In the genomic region with DNA sequence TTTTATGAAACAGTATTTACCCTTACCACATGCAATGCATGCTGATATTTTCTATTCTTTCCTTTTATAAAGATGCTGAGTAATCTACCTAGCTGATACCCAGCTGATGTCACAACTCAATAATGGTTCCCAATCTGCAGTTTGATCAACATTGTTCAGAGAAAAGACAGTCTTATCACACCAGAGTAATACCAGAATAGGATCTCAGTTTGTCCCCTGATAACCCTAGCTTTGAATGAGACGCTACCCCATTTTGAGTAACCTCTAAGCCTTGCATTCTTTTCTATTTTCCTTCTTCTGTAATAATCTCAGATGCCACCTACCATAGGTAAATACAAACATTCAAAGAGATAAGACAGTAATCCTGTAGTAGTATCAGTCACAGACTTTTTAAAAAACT, we compare ENCODE assay signal across 21 cellular contexts.
"Had no signal": no experiment of that assay in that cellular context is flagged by ENCODE, and none has a peak within 500 bp of the region (broad histone marks: within the 10 kb centered on the region; RNA-seq: fewer than 3 reads in every experiment).

No MANE protein-coding gene starts in this region.

- DNase-seq: colonic mucosa; cortex of kidney; effector CD8-positive, alpha-beta T cell; effector memory CD8-positive, alpha-beta T cell; foreskin keratinocyte; heart left ventricle; immature natural killer cell; islet precursor cell; kidney; kidney glomerular epithelial cell; left colon; left ventricle myocardium superior; lower lobe of right lung; mesenchymal stem cell had no signal

- H3K9me3 ChIP-seq: colonic mucosa, esophagus muscularis mucosa, gastroesophageal sphincter, lower lobe of right lung had no signal

- H3K9me3 Mint-ChIP-seq: dendritic cell treated with granulocyte-macrophage colony-stimulating factor and Interleukin-4, amounts not matched to agents 40 ng/mL and 50 ng/mL, for 4 days had no signal

- H3K79me2 ChIP-seq: hepatocyte had no signal

- H3K36me3 Mint-ChIP-seq: immature natural killer cell had no signal

- H3K4me1 Mint-ChIP-seq: immature natural killer cell had no signal

- H3K4me1 ChIP-seq: colonic mucosa, esophagus muscularis mucosa, foreskin keratinocyte, gastroesophageal sphincter, heart left ventricle, lower lobe of right lung had no signal

- H3K4me3 Mint-ChIP-seq: dendritic cell treated with granulocyte-macrophage colony-stimulating factor and Interleukin-4, amounts not matched to agents 40 ng/mL and 50 ng/mL, for 4 days; effector memory CD8-positive, alpha-beta T cell; immature natural killer cell had no signal

- ATAC-seq: effector memory CD8-positive, alpha-beta T cell; foreskin keratinocyte; gastroesophageal sphincter; heart left ventricle; left colon; left lobe of liver; left ventricle myocardium superior; lower lobe of right lung had no signal

- FAIRE-seq: endothelial cell of umbilical vein, frontal cortex, kidney had no signal

- H3K27me3 Mint-ChIP-seq: dendritic cell treated with granulocyte-macrophage colony-stimulating factor and Interleukin-4, amounts not matched to agents 40 ng/mL and 50 ng/mL, for 4 days had no signal

- H2AFZ ChIP-seq: hepatocyte had no signal

- H3K27ac ChIP-seq: colonic mucosa, esophagus muscularis mucosa, foreskin keratinocyte, gastroesophageal sphincter, heart left ventricle, hepatocyte, lower lobe of right lung had no signal

- H3K4me2 ChIP-seq: hepatocyte had no signal

- H3K36me3 ChIP-seq: colonic mucosa, esophagus muscularis mucosa, gastroesophageal sphincter, heart left ventricle, lower lobe of right lung had no signal

- H3K27me3 ChIP-seq: colonic mucosa, foreskin keratinocyte, hepatocyte had no signal

- H3K4me3 ChIP-seq: colonic mucosa, esophagus muscularis mucosa, gastroesophageal sphincter, heart left ventricle, hepatocyte, lower lobe of right lung had no signal

- H3K27ac Mint-ChIP-seq: dendritic cell treated with granulocyte-macrophage colony-stimulating factor and Interleukin-4, amounts not matched to agents 40 ng/mL and 50 ng/mL, for 4 days; effector memory CD8-positive, alpha-beta T cell; immature natural killer cell had no signal
